In the genomic region with DNA sequence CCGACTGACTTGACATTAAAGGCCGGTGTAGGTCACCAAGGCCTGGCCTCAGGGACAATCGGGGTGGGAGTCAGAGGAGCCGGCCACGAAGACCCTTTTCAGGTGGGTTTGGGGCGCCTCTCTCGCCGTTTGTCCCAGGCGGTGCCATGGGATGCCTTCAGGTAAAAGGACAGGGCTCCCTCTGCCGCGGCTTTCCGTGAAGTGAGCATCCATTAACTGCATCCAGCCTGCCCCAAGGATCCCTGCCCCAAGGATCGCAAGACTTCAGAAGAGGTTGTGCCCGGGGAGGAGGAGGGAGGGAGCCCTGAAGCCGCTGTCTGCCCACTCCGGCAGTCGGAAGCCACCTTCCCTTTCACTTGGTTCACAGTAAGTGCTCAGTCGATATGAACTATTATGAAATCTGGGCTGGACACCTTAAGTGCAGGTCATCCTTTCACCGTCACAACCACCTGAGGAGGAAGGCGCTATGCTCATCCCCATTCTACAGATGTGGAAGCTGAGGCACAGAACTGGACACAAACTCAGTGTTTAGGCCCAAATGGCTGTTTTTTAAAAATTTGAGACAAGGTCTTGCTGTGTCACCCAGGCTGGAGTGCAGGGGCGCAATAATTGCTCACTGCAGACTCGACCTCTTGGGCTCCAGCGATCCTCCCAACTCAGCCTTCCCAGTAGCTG, we compare ENCODE assay signal across 20 cellular contexts. TPM values are rescaled to one million over a fixed set of nuclear protein-coding genes. Genes with fewer than 3 reads are reported as not detected.
DNase-seq lines count a peak whose midpoint lies in the region; ATAC-seq, FAIRE-seq and TF ChIP-seq lines count a peak whose summit lies in the region.
"Had no signal": no experiment of that assay in that cellular context is flagged by ENCODE, and none has a peak within 500 bp of the region (broad histone marks: within the 10 kb centered on the region; RNA-seq: fewer than 3 reads in every experiment).

No MANE protein-coding gene starts in this region.

- H3K9me3 Mint-ChIP-seq in endodermal cell = no peaks in the 10 kb centered on the region
- H3K9me3 Mint-ChIP-seq in endothelial cell (ENCODE audit: unreplicated experiment) = no peaks in the 10 kb centered on the region
- H3K9me3 Mint-ChIP-seq: CD4-positive, CD25-positive, alpha-beta regulatory T cell; CD8-positive, alpha-beta T cell; GM23338 had no signal

- no peak for TF ChIP-seq EP300 in K562 (IDR thresholded peaks at IDR 0.05; ENCODE audit: low read length)

- ATAC-seq in K562 = no peak
- peak in 1 of 4 donors; percentile 18 for ATAC-seq in right lobe of liver
- ATAC-seq: CD8-positive, alpha-beta T cell had no signal

- 82% methylated on average over 20 of the region's 23 CpGs for WGBS in K562 (ENCODE audit: insufficient coverage, low coverage, missing lambda C conversion rate)
- 91 to 93% methylated on average over 9 to 23 of the region's 23 CpGs for WGBS in endodermal cell (ENCODE audit: insufficient coverage in 1 of 2, insufficient read length in 1 of 2), 2 experiments
- WGBS in right lobe of liver (ENCODE audit: insufficient coverage, low coverage, low lambda C conversion rate, missing lambda C conversion rate) = 75% methylated on average over 6 of the region's 23 CpGs

- H3K36me3 Mint-ChIP-seq in endodermal cell (ENCODE audit: low read depth) (no peaks in the 10 kb centered on the region), endothelial cell (ENCODE audit: low read depth, unreplicated experiment) (no peaks in the 10 kb centered on the region)
- H3K36me3 Mint-ChIP-seq: CD4-positive, CD25-positive, alpha-beta regulatory T cell; CD8-positive, alpha-beta T cell had no signal

- FAIRE-seq in K562 (lab: Jason Lieb, UNC) = no peak
- FAIRE-seq: G401.6, GM12892, H54 had no signal

- H3K4me1 Mint-ChIP-seq in endodermal cell (peaks cover 7% of the 10 kb centered on the region), endothelial cell (ENCODE audit: unreplicated experiment) (no peaks in the 10 kb centered on the region)

- TF ChIP-seq CTCF in K562 (IDR thresholded peaks at IDR 0.05 in 2 of 3, conservative IDR thresholded peaks at IDR 0.05 in 1 of 3; ENCODE audit: insufficient read depth in 2 of 3, low read depth in 1 of 3, low read length in 3 of 3) (no peak), endodermal cell (conservative IDR thresholded peaks at IDR 0.05) (no peak), right lobe of liver (IDR thresholded peaks at IDR 0.05) (no peak), endothelial cell (IDR thresholded peaks at IDR 0.05; ENCODE audit: unreplicated experiment) (no peak)

- H3K4me1 ChIP-seq in K562 (replicated peaks in 1 of 2; ENCODE audit: control insufficient read depth in 2 of 2, insufficient read depth in 2 of 2, low read length in 2 of 2) (peaks cover 10 to 23% of the 10 kb centered on the region in 2 experiments; a peak in 4 of 5 replicates), endodermal cell (ENCODE audit: control insufficient read depth, insufficient read depth, low read length) (no peaks in the 10 kb centered on the region), right lobe of liver (peaks cover 0 to 17% (median 0%) of the 10 kb centered on the region in 4 donors)
- H3K4me1 ChIP-seq: Caco-2 had no signal

- H3K27ac ChIP-seq in K562 (ENCODE audit: extremely low read depth, low read depth, low read length) = no peak overlapping the region
- H3K27ac ChIP-seq in endodermal cell (ENCODE audit: low read depth, low read length) = no peak overlapping the region
- peak overlapping the region; percentile 83 to 97 (median 91) for H3K27ac ChIP-seq in right lobe of liver
- H3K27ac ChIP-seq: C4-2B had no signal

- H3K4me3 Mint-ChIP-seq in endodermal cell (no peak overlapping the region), endothelial cell (ENCODE audit: unreplicated experiment) (no peak overlapping the region)
- H3K4me3 Mint-ChIP-seq: CD4-positive, CD25-positive, alpha-beta regulatory T cell; CD8-positive, alpha-beta T cell; GM23338 had no signal

- H3K27ac Mint-ChIP-seq in endodermal cell (no peak overlapping the region), endothelial cell (ENCODE audit: unreplicated experiment) (no peak overlapping the region)
- H3K27ac Mint-ChIP-seq: CD4-positive, CD25-positive, alpha-beta regulatory T cell; CD8-positive, alpha-beta T cell; GM23338 had no signal

- H3K27me3 Mint-ChIP-seq in endodermal cell (ENCODE audit: insufficient read depth) = no peaks in the 10 kb centered on the region
- H3K27me3 Mint-ChIP-seq in endothelial cell (ENCODE audit: unreplicated experiment) = no peaks in the 10 kb centered on the region

- H3K4me2 ChIP-seq in K562 (ENCODE audit: insufficient read depth, low read length) = no peak overlapping the region
- H3K4me2 ChIP-seq: GM23338 had no signal

- no peaks in the 10 kb centered on the region for H3K36me3 ChIP-seq in K562 (ENCODE audit: control insufficient read depth, insufficient read depth, low read length)
- H3K36me3 ChIP-seq in endodermal cell (ENCODE audit: control insufficient read depth, insufficient read depth, low read length) = no peaks in the 10 kb centered on the region
- peaks cover 0 to 44% (median 19%) of the 10 kb centered on the region in 4 donors for H3K36me3 ChIP-seq in right lobe of liver

- H3K9ac ChIP-seq in K562 (ENCODE audit: insufficient read depth in 1 of 2, low read depth in 2 of 2, low read length in 2 of 2) (no peak overlapping the region), endodermal cell (ENCODE audit: extremely low read depth, low read length, poor library complexity, severe bottlenecking) (no peak overlapping the region)

- H3K4me3 ChIP-seq in K562 (no peak overlapping the region), endodermal cell (ENCODE audit: low read length) (no peak overlapping the region), right lobe of liver (peak overlapping the region; percentile 54 to 63 (median 61))
- H3K4me3 ChIP-seq: GM23338 had no signal

- TF ChIP-seq RAD21 in K562 (CRISPR knock-in tag; conservative IDR thresholded peaks at IDR 0.05 in 1 of 2, IDR thresholded peaks at IDR 0.05 in 1 of 2) = no peak

- no peaks in the 10 kb centered on the region for H3K79me2 ChIP-seq in K562 (ENCODE audit: control insufficient read depth, insufficient read depth, low read length)

- H3K27me3 ChIP-seq in K562 (ENCODE audit: control insufficient read depth in 2 of 2, insufficient read depth in 2 of 2, low read length in 2 of 2) (peaks cover 0 to 8% of the 10 kb centered on the region in 2 experiments; a peak in 1 of 5 replicates), endodermal cell (ENCODE audit: control insufficient read depth, insufficient read depth, low read length, poor library complexity, severe bottlenecking) (no peaks in the 10 kb centered on the region), right lobe of liver (no peaks in the 10 kb centered on the region)

- POLR2A ChIA-PET in K562 (lab: Yijun Ruan, JAX) = no interaction called here

- H3K9me3 ChIP-seq in K562 (replicated peaks; ENCODE audit: control insufficient read depth, insufficient read depth, low read depth, low read length) (no peaks in the 10 kb centered on the region), endodermal cell (ENCODE audit: control insufficient read depth, low read length) (no peaks in the 10 kb centered on the region), right lobe of liver (no peaks in the 10 kb centered on the region)
- H3K9me3 ChIP-seq: Caco-2 had no signal

- H2AFZ ChIP-seq in K562 (ENCODE audit: low read depth, low read length) = no peak overlapping the region
- H2AFZ ChIP-seq: GM23338 had no signal

- CTCF ChIA-PET in K562 (lab: Yijun Ruan, JAX; ENCODE audit: low intra/inter-chr PET ratio) = no interaction called here

- no peaks in the 10 kb centered on the region for H3K9me1 ChIP-seq in K562 (ENCODE audit: control insufficient read depth, insufficient read depth, low read length)

- in situ Hi-C loops in K562 (cut with MboI) = loop anchor here (25.0 kb wide), 1 partner anchor 215 kb away; a partner anchor contains a TSS

- BruUV-seq in K562 (replicated peaks; lab: Mats Ljungman, UMichigan) = no TSS peak

- DNase-seq in K562 (ENCODE audit: extremely low read depth in 1 of 4, low spot score in 3 of 4) (no peak), endodermal cell (peak; percentile 53), right lobe of liver (no peak), inferior parietal cortex (ENCODE audit: extremely low spot score) (no peak), NCI-H1417 (lab: John Stamatoyannopoulos, UW) (no peak), endothelial cell (ENCODE audit: low spot score) (no peak)
- DNase-seq: Caco-2; CD4-positive, CD25-positive, alpha-beta regulatory T cell; CD8-positive, alpha-beta T cell; DMS153; DND-41; HCEC 1CT had no signal

- intact Hi-C loops in K562 (cut with micrococcal nuclease) = no loop called here
- intact Hi-C loops in right lobe of liver (cut with DNase I) = no loop called here

- H4K20me1 ChIP-seq in K562 (replicated peaks; ENCODE audit: control insufficient read depth, insufficient read depth, low read length) = no peaks in the 10 kb centered on the region

- no peak for TF ChIP-seq POLR2A in K562 (conservative IDR thresholded peaks at IDR 0.05)
- peak; percentile 33 for TF ChIP-seq POLR2A in right lobe of liver (IDR thresholded peaks at IDR 0.05)

RNA-seq across cellular contexts. Expression of a gene that starts 1.0 kb away (rescaled TPM):
- total RNA-seq in K562 (2011; cell fraction: chromatin; rRNA removed; ENCODE audit: low replicate concordance) = not detected in 2 replicates
- total RNA-seq in K562 (2011; cell fraction: nucleolus; rRNA removed) = not detected in 2 replicates
- not detected in 2 replicates for total RNA-seq in K562 (2011; cell fraction: nucleoplasm; rRNA removed)
- total RNA-seq in K562 (2014; rRNA removed) = 0.24 TPM in 1 of 2 replicates, not detected in the other
- total RNA-seq in K562 (2014; rRNA removed; fragmentation: Illumina TruSeq; extraction: Trizol) = 0.07 TPM in 1 of 2 replicates, not detected in the other
- total RNA-seq in K562 (2015; rRNA removed; fragmentation: Illumina TruSeq; extraction: Trizol) = 0.60 and 1.1 TPM in 2 replicates
- total RNA-seq in K562 (2021) = 0.18 and 0.22 TPM in 2 replicates
- 0.07 TPM in 1 of 2 replicates, not detected in the other for polyA plus RNA-seq in K562 (2011; rRNA removed)
- 0.10 TPM in 1 of 2 replicates, not detected in the other for polyA plus RNA-seq in K562 (2011; cell fraction: cytosol; rRNA removed)
- polyA plus RNA-seq in K562 (2011; cell fraction: nucleus; rRNA removed) = 0.48 TPM in 1 of 2 replicates, not detected in the other
- 0.22 and 0.34 TPM in 2 replicates for polyA plus RNA-seq in K562 (2012)
- 0.09 and 0.10 TPM in 2 replicates for polyA plus RNA-seq in K562 (2014; fragmentation: Illumina TruSeq; extraction: Trizol)
- polyA plus RNA-seq in K562 (2014; fragmentation: Nextera tagmentation; extraction: Ambion mirVana) = under 1 TPM; 0.07 to 0.23 TPM
- polyA plus RNA-seq in K562 (2014; rRNA removed) = 0.15 and 0.30 TPM in 2 replicates
- polyA minus RNA-seq in K562 (2011; rRNA and poly(A)+ RNA removed) = not detected in 2 replicates
- polyA minus RNA-seq in K562 (2011; cell fraction: cytosol; rRNA and poly(A)+ RNA removed) = not detected in 2 replicates
- not detected in 2 replicates for polyA minus RNA-seq in K562 (2011; cell fraction: nucleus; rRNA and poly(A)+ RNA removed)
- total RNA-seq in endodermal cell = not detected
- not detected for polyA plus RNA-seq in endodermal cell (2013, experiment 1 of 2)
- not detected for polyA plus RNA-seq in endodermal cell (2013, experiment 2 of 2)
- 100 to 1,000 TPM; 208 to 722 (median 309) TPM for total RNA-seq in right lobe of liver
- not detected for total RNA-seq in endothelial cell (ENCODE audit: unreplicated experiment)
- total RNA-seq: A172; A673; Caco-2; CD4-positive, CD25-positive, alpha-beta regulatory T cell; CD8-positive, alpha-beta T cell; GM23338 had no signal
- polyA plus RNA-seq: BJ; CD4-positive, CD25-positive, alpha-beta regulatory T cell had no signal

RNA-seq across cellular contexts. Expression of a gene that starts 19.5 kb away (rescaled TPM):
- 3.2 and 9.7 TPM in 2 replicates for total RNA-seq in K562 (2011; cell fraction: chromatin; rRNA removed; ENCODE audit: low replicate concordance)
- 6.1 and 7.5 TPM in 2 replicates for total RNA-seq in K562 (2011; cell fraction: nucleolus; rRNA removed)
- 7.0 and 15.4 TPM in 2 replicates for total RNA-seq in K562 (2011; cell fraction: nucleoplasm; rRNA removed)
- total RNA-seq in K562 (2014; rRNA removed) (7.4 and 9.1 TPM in 2 replicates), K562 (2014; rRNA removed; fragmentation: Illumina TruSeq; extraction: Trizol) (1.1 and 1.7 TPM in 2 replicates), K562 (2015; rRNA removed; fragmentation: Illumina TruSeq; extraction: Trizol) (6.3 and 7.8 TPM in 2 replicates), K562 (2021) (8.4 and 9.1 TPM in 2 replicates), endodermal cell (1 to 10 TPM; 2.4 to 5.7 TPM), right lobe of liver (10 to 100 TPM; 25.5 to 85.7 (median 32.3) TPM), endothelial cell (ENCODE audit: unreplicated experiment) (1.3 TPM)
- polyA plus RNA-seq in K562 (2011; rRNA removed) (9.8 and 10.9 TPM in 2 replicates), K562 (2014; fragmentation: Illumina TruSeq; extraction: Trizol) (3.0 and 7.1 TPM in 2 replicates), K562 (2014; fragmentation: Nextera tagmentation; extraction: Ambion mirVana) (1 to 10 TPM in 1 of 2 experiments, under 1 TPM in 1; 0.31 to 2.0 TPM), K562 (2014; rRNA removed) (11.0 and 13.4 TPM in 2 replicates)
- 13.4 and 29.5 TPM in 2 replicates for polyA plus RNA-seq in K562 (2011; cell fraction: cytosol; rRNA removed)
- polyA plus RNA-seq in K562 (2011; cell fraction: nucleus; rRNA removed) = 5.6 and 8.8 TPM in 2 replicates
- polyA plus RNA-seq in K562 (2012) = 15.2 and 23.6 TPM in 2 replicates
- polyA minus RNA-seq in K562 (2011; rRNA and poly(A)+ RNA removed) = 2.8 and 3.7 TPM in 2 replicates
- polyA minus RNA-seq in K562 (2011; cell fraction: cytosol; rRNA and poly(A)+ RNA removed) = 5.2 and 5.9 TPM in 2 replicates
- polyA minus RNA-seq in K562 (2011; cell fraction: nucleus; rRNA and poly(A)+ RNA removed) = 5.4 and 6.6 TPM in 2 replicates
- polyA plus RNA-seq in endodermal cell (2013, experiment 1 of 2) = 3.9 TPM
- 6.6 TPM for polyA plus RNA-seq in endodermal cell (2013, experiment 2 of 2)
- total RNA-seq: CD4-positive, CD25-positive, alpha-beta regulatory T cell; CD8-positive, alpha-beta T cell; GM23338 had no signal
- polyA plus RNA-seq: GM23338 had no signal

RNA-seq across cellular contexts. Expression of a gene that starts 44.3 kb away (rescaled TPM):
- 26.2 and 43.8 TPM in 2 replicates for total RNA-seq in K562 (2011; cell fraction: chromatin; rRNA removed; ENCODE audit: low replicate concordance)
- 42.6 and 46.5 TPM in 2 replicates for total RNA-seq in K562 (2011; cell fraction: nucleolus; rRNA removed)
- 41.1 and 61.7 TPM in 2 replicates for total RNA-seq in K562 (2011; cell fraction: nucleoplasm; rRNA removed)
- total RNA-seq in K562 (2014; rRNA removed) = 7.2 and 9.1 TPM in 2 replicates
- 1.3 and 2.4 TPM in 2 replicates for total RNA-seq in K562 (2014; rRNA removed; fragmentation: Illumina TruSeq; extraction: Trizol)
- 4.1 and 4.4 TPM in 2 replicates for total RNA-seq in K562 (2015; rRNA removed; fragmentation: Illumina TruSeq; extraction: Trizol)
- 33.1 and 37.4 TPM in 2 replicates for total RNA-seq in K562 (2021)
- 5.5 and 7.8 TPM in 2 replicates for polyA plus RNA-seq in K562 (2011; rRNA removed)
- polyA plus RNA-seq in K562 (2011; cell fraction: cytosol; rRNA removed) = 11.4 and 15.3 TPM in 2 replicates
- polyA plus RNA-seq in K562 (2011; cell fraction: nucleus; rRNA removed) = 8.5 and 11.2 TPM in 2 replicates
- 18.7 and 28.0 TPM in 2 replicates for polyA plus RNA-seq in K562 (2012)
- 31.3 and 33.7 TPM in 2 replicates for polyA plus RNA-seq in K562 (2014; fragmentation: Illumina TruSeq; extraction: Trizol)
- 1 to 10 TPM; 5.0 to 6.0 TPM for polyA plus RNA-seq in K562 (2014; fragmentation: Nextera tagmentation; extraction: Ambion mirVana)
- 16.4 and 17.6 TPM in 2 replicates for polyA plus RNA-seq in K562 (2014; rRNA removed)
- polyA minus RNA-seq in K562 (2011; rRNA and poly(A)+ RNA removed) = 7.4 and 11.0 TPM in 2 replicates
- polyA minus RNA-seq in K562 (2011; cell fraction: cytosol; rRNA and poly(A)+ RNA removed) = 21.5 and 26.5 TPM in 2 replicates
- polyA minus RNA-seq in K562 (2011; cell fraction: nucleus; rRNA and poly(A)+ RNA removed) = 6.9 and 7.3 TPM in 2 replicates
- total RNA-seq in endodermal cell = 10 to 100 TPM; 19.6 to 27.6 TPM
- polyA plus RNA-seq in endodermal cell (2013, experiment 1 of 2) = 25.2 TPM
- 24.0 TPM for polyA plus RNA-seq in endodermal cell (2013, experiment 2 of 2)
- 10 to 100 TPM; 18.4 to 34.1 (median 28.8) TPM for total RNA-seq in right lobe of liver
- 26.6 TPM for total RNA-seq in endothelial cell (ENCODE audit: unreplicated experiment)

Comparison
In these comparisons a context has a peak if more than half of its experiments do, and no peak if none do; other contexts are left out.
1. H3K27ac ChIP-seq: peak in right lobe of liver (3 of 3); none in K562 (single experiment) and endodermal cell (single experiment).
2. H3K4me3 ChIP-seq: peak in right lobe of liver (3 of 3); none in K562 (single experiment) and endodermal cell (single experiment).
3. RNA of a gene that starts 1.0 kb away (total RNA-seq): 208 to 722 TPM in right lobe of liver; 0.07 to 1.1 TPM in K562, not detected in endodermal cell and not detected in endothelial cell (single experiment); every median in the first group is over 10 times any median in the second.